In genomic region chr6:116096979-116097816, GRCh38 we compare ENCODE assay signal across 10 cellular contexts. TPM values are rescaled to one million over a fixed set of nuclear protein-coding genes. Genes with fewer than 3 reads are reported as not detected.
DNase-seq lines count a peak whose midpoint lies in the region; FAIRE-seq and TF ChIP-seq lines count a peak whose summit lies in the region.
"Had no signal": no experiment of that assay in that cellular context is flagged by ENCODE, and none has a peak within 500 bp of the region (broad histone marks: within the 10 kb centered on the region; RNA-seq: fewer than 3 reads in every experiment).

No MANE protein-coding gene starts in this region.

- no TSS peak for BruUV-seq in A673 (replicated peaks; lab: Mats Ljungman, UMichigan)

- peak; percentile 43 for FAIRE-seq in TTC549 (lab: Jason Lieb, UNC)

- no peak overlapping the region for H3K4me3 ChIP-seq in A673 (ENCODE audit: low read depth, low read length, poor library complexity, severe bottlenecking)
- no peak overlapping the region for H3K4me3 ChIP-seq in GM12865 (ENCODE audit: low read depth, low read length)
- H3K4me3 ChIP-seq: sigmoid colon had no signal

- TF ChIP-seq CTCF in A673 (conservative IDR thresholded peaks at IDR 0.05; ENCODE audit: low read depth, low read length) (peak; percentile 58), GM12865 (IDR thresholded peaks at IDR 0.05; ENCODE audit: insufficient read depth, low read depth, low read length, missing control alignments) (peak; percentile 23)

- intact Hi-C loops in A673 (cut with micrococcal nuclease; ENCODE audit: unreplicated experiment): loop anchor here (1.0 to 5.0 kb wide), 3 partner anchors 35 to 200 kb away; partner anchors contain the start of gene FRK

- H3K36me3 ChIP-seq in A673 (ENCODE audit: insufficient read depth, low read length, poor library complexity, severe bottlenecking): no peaks in the 10 kb centered on the region
- H3K36me3 ChIP-seq: sigmoid colon had no signal

- POLR2A ChIA-PET in A673 (lab: Charles Lee; ENCODE audit: low non-redundant PET): no interaction called here

- DNase-seq in A673 (ENCODE audit: low spot score) (peak; percentile 39), GM12865 (ENCODE audit: low read depth) (no peak), inferior parietal cortex (ENCODE audit: extremely low spot score) (peak; percentile 27), RPMI8226 (no peak), Ammon's horn (ENCODE audit: low spot score) (no peak), iPS-NIHi7 (ENCODE audit: extremely low spot score) (no peak), caudate nucleus (lab: John Stamatoyannopoulos, UW) (no peak)
- DNase-seq: sigmoid colon had no signal

- CTCF ChIA-PET in A673 (lab: Charles Lee): interaction anchor here (0.5 to 2.0 kb wide), 5 partner anchors 15 to 90 kb away, joined by 3 to 14 read pairs (median 3); no protein-coding TSS in a partner anchor

- H3K4me1 ChIP-seq in A673 (ENCODE audit: insufficient read depth, low read length, poor library complexity, severe bottlenecking): peaks cover 11% of the 10 kb centered on the region

- H3K27ac ChIP-seq in A673 (ENCODE audit: low read depth, low read length, poor library complexity, severe bottlenecking): no peak overlapping the region
- H3K27ac ChIP-seq in caudate nucleus (ENCODE audit: low read depth, low read length): no peak overlapping the region
- H3K27ac ChIP-seq: sigmoid colon had no signal

- H3K9me3 ChIP-seq in A673 (ENCODE audit: low read depth, low read length, poor library complexity, severe bottlenecking): peaks cover 16% of the 10 kb centered on the region

- H3K27me3 ChIP-seq in A673 (replicated peaks; ENCODE audit: insufficient read depth, low read depth, low read length, poor library complexity): no peaks in the 10 kb centered on the region
- H3K27me3 ChIP-seq: sigmoid colon had no signal

RNA-seq across cellular contexts. Expression of gene NT5DC1, which starts 3.5 kb away (rescaled TPM):
- 37.9 and 47.9 TPM in 2 replicates for total RNA-seq in A673 (2021)

RNA-seq across cellular contexts. Expression of gene COL10A1, which starts 28.7 kb away (rescaled TPM):
- total RNA-seq in A673 (2021): not detected in 2 replicates
- total RNA-seq: dermis microvascular lymphatic vessel endothelial cell, sigmoid colon had no signal

RNA-seq across cellular contexts. Expression of gene FRK, which starts 36.5 kb away (rescaled TPM):
- total RNA-seq in A673 (2021): 10.0 and 12.3 TPM in 2 replicates

Comparison
In these comparisons a context has a peak if more than half of its experiments do, and no peak if none do; other contexts are left out.
1. DNase-seq: peak in A673 (single experiment) and inferior parietal cortex (single experiment); none in GM12865 (single experiment), RPMI8226 (single experiment), Ammon's horn (single experiment), iPS-NIHi7 (single experiment) and caudate nucleus (0 of 61).